Comparison of ENCODE assay signal across 8 cellular contexts in the genomic region with DNA sequence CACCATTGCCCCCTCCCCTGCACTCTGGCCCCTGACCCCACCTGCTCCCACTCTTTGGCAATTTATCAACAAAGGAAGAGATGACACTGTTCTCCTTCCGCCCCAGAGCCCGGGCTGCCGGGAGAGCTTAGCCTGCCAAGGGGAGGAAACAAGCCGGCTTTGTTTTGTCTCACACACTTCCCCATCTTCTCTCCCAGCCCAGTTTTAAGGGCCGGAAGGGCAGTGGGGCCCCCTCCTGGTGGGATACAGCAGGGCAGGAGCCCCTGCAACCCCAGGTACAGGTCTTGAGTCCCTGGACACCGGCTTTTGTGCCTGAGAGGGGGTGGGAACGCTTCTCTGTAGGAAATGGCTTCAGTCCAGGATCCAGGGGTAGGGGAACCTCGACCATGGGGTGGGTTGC. TPM values are rescaled to one million over a fixed set of nuclear protein-coding genes. Genes with fewer than 3 reads are reported as not detected.
DNase-seq lines count a peak whose midpoint lies in the region; ATAC-seq, FAIRE-seq and TF ChIP-seq lines count a peak whose summit lies in the region.
"Not testable (repeated sequence)": the region's sequence is repeated elsewhere in the genome, so short reads cannot be mapped to it uniquely, and the experiment has no call there.

No MANE protein-coding gene starts in this region.

- not testable (repeated sequence) for H4K20me1 ChIP-seq in GM23338 (replicated peaks; ENCODE audit: insufficient read depth); K562 (replicated peaks; ENCODE audit: control insufficient read depth, insufficient read depth, low read length)

- H3K9me3 ChIP-seq in CD4-positive, alpha-beta T cell (ENCODE audit: control insufficient read depth, low read length); Panc1 (ENCODE audit: control insufficient read depth, insufficient read depth, low read depth, low read length); K562 (replicated peaks; ENCODE audit: control insufficient read depth, insufficient read depth, low read depth, low read length); right cardiac atrium (ENCODE audit: control insufficient read depth, low read length); mucosa of descending colon: not testable (repeated sequence)

- H3K9ac ChIP-seq in K562 (ENCODE audit: insufficient read depth in 1 of 2, low read depth in 2 of 2, low read length in 2 of 2), result not testable (repeated sequence)

- H3K4me1 ChIP-seq in GM23338 (ENCODE audit: insufficient read depth), result peaks cover 11% of the 10 kb centered on the region
- H3K4me1 ChIP-seq in Panc1 (ENCODE audit: control insufficient read depth, insufficient read depth, low read length); K562 (replicated peaks in 1 of 2; ENCODE audit: control insufficient read depth in 2 of 2, insufficient read depth in 2 of 2, low read length in 2 of 2); right cardiac atrium (ENCODE audit: control insufficient read depth, insufficient read depth, low read length); mucosa of descending colon (ENCODE audit: low read depth): not testable (repeated sequence)

- not testable (repeated sequence) for H3K9me1 ChIP-seq in K562 (ENCODE audit: control insufficient read depth, insufficient read depth, low read length)

- not testable (repeated sequence) for H3K27me3 Mint-ChIP-seq in CD4-positive, alpha-beta T cell; GM23338 (ENCODE audit: insufficient read depth, low read depth, poor library complexity)

- peak; percentile 83 for FAIRE-seq in K562 (lab: Jason Lieb, UNC)

- 0% methylated on average over 1 of the region's 8 CpGs for WGBS in K562 (ENCODE audit: insufficient coverage, low coverage, missing lambda C conversion rate)
- WGBS in right cardiac atrium, result 6% methylated on average over 5 of the region's 8 CpGs

- not testable (repeated sequence) for H3F3A ChIP-seq in GM23338 (replicated peaks; ENCODE audit: low read depth)

- in situ Hi-C loops in Panc1 (cut with HindIII; ENCODE audit: low pct_unique_long_range_greater_than_20kb, low sequenced_read_pairs); K562 (cut with MboI): not testable (repeated sequence)

- not testable (repeated sequence) for H3K9me3 Mint-ChIP-seq in CD4-positive, alpha-beta T cell; GM23338

- not testable (repeated sequence) for H3K27ac Mint-ChIP-seq in CD4-positive, alpha-beta T cell; GM23338

- not testable (repeated sequence) for H3K4me3 ChIP-seq in GM23338; Panc1 (ENCODE audit: low read depth in 2 of 2, low read length in 2 of 2); K562; right cardiac atrium (ENCODE audit: low read length); mucosa of descending colon

- POLR2A ChIA-PET in CD4-positive, alpha-beta T cell (lab: Charles Lee); Panc1 (lab: Charles Lee); K562 (lab: Yijun Ruan, JAX): not testable (repeated sequence)

- H3K36me3 ChIP-seq in GM23338 (ENCODE audit: insufficient read depth); Panc1 (ENCODE audit: control insufficient read depth, insufficient read depth, low read length); mucosa of descending colon (ENCODE audit: low read depth): not testable (repeated sequence)
- peaks cover 12% of the 10 kb centered on the region; the same call in 2 of the 3 replicates for H3K36me3 ChIP-seq in K562 (ENCODE audit: control insufficient read depth, insufficient read depth, low read length)

- peak; percentile 54 for ATAC-seq in CD4-positive, alpha-beta T cell (ENCODE audit: poor library complexity)
- ATAC-seq in GM23338 (peak; percentile 85), Panc1 (peak; percentile 52), K562 (peak; percentile 76), esophagus mucosa (peak; percentile 59), right cardiac atrium (peak; percentile 63 to 72), mucosa of descending colon (peak; percentile 75), sciatic nerve (peak; percentile 78)

- DNase-seq in CD4-positive, alpha-beta T cell; GM23338 (ENCODE audit: low spot score); Panc1 (ENCODE audit: low read depth, low spot score); K562 (ENCODE audit: extremely low read depth in 1 of 4, low spot score in 3 of 4); right cardiac atrium; mucosa of descending colon; sciatic nerve (ENCODE audit: low spot score): not testable (repeated sequence)

- not testable (repeated sequence) for H3K4me3 Mint-ChIP-seq in CD4-positive, alpha-beta T cell; GM23338

- H3K79me2 ChIP-seq in GM23338 (replicated peaks; ENCODE audit: insufficient read depth) (peaks cover 33% of the 10 kb centered on the region), K562 (ENCODE audit: control insufficient read depth, insufficient read depth, low read length) (peaks cover 27% of the 10 kb centered on the region)

- not testable (repeated sequence) for TF ChIP-seq EP300 in K562 (IDR thresholded peaks at IDR 0.05; ENCODE audit: low read length)

- not testable (repeated sequence) for H3K27me3 ChIP-seq in CD4-positive, alpha-beta T cell (ENCODE audit: control insufficient read depth, insufficient read depth, low read length); GM23338 (ENCODE audit: insufficient read depth); Panc1 (ENCODE audit: control insufficient read depth, insufficient read depth, low read length); K562 (ENCODE audit: control insufficient read depth in 2 of 2, insufficient read depth in 2 of 2, low read length in 2 of 2); right cardiac atrium (ENCODE audit: control insufficient read depth, insufficient read depth)

- TF ChIP-seq POLR2A in K562 (conservative IDR thresholded peaks at IDR 0.05), result not testable (repeated sequence)

- TF ChIP-seq CTCF in CD4-positive, alpha-beta T cell (IDR thresholded peaks at IDR 0.05); Panc1 (IDR thresholded peaks at IDR 0.05); mucosa of descending colon (IDR thresholded peaks at IDR 0.05): not testable (repeated sequence)
- peak in 1 of 2 experiments; percentile 32; a peak in 2 of 4 replicates for TF ChIP-seq CTCF in GM23338 (conservative IDR thresholded peaks at IDR 0.05; ENCODE audit: low read depth in 2 of 2)
- TF ChIP-seq CTCF in K562 (IDR thresholded peaks at IDR 0.05 in 2 of 3, conservative IDR thresholded peaks at IDR 0.05 in 1 of 3; ENCODE audit: insufficient read depth in 2 of 3, low read depth in 1 of 3, low read length in 3 of 3), result peak in 1 of 3 experiments; percentile 6; a peak in 1 of 6 replicates

- CTCF ChIA-PET in CD4-positive, alpha-beta T cell (lab: Charles Lee); Panc1 (lab: Charles Lee); K562 (lab: Yijun Ruan, JAX; ENCODE audit: low intra/inter-chr PET ratio): not testable (repeated sequence)

- H3K9me2 ChIP-seq in GM23338 (ENCODE audit: insufficient read depth), result not testable (repeated sequence)

- H2AFZ ChIP-seq in GM23338; K562 (ENCODE audit: low read depth, low read length): not testable (repeated sequence)

- not testable (repeated sequence) for BruUV-seq in Panc1 (replicated peaks; lab: Mats Ljungman, UMichigan); K562 (replicated peaks; lab: Mats Ljungman, UMichigan)

- not testable (repeated sequence) for H3K27ac ChIP-seq in CD4-positive, alpha-beta T cell (ENCODE audit: low read depth, low read length); GM23338 (ENCODE audit: low read depth); Panc1 (ENCODE audit: low read length); K562 (ENCODE audit: extremely low read depth, low read depth, low read length); right cardiac atrium (ENCODE audit: low read length)

- intact Hi-C loops in CD4-positive, alpha-beta T cell (cut with DNase I, micrococcal nuclease); Panc1 (cut with micrococcal nuclease; ENCODE audit: unreplicated experiment); K562 (cut with micrococcal nuclease); right cardiac atrium (cut with DNase I); mucosa of descending colon (cut with DNase I, micrococcal nuclease); sciatic nerve (cut with DNase I): not testable (repeated sequence)

- peaks cover 16% of the 10 kb centered on the region for H3K4me1 Mint-ChIP-seq in CD4-positive, alpha-beta T cell (ENCODE audit: low read depth)
- not testable (repeated sequence) for H3K4me1 Mint-ChIP-seq in GM23338

- not testable (repeated sequence) for H3K36me3 Mint-ChIP-seq in CD4-positive, alpha-beta T cell (ENCODE audit: low read depth); GM23338 (ENCODE audit: low read depth)

- not testable (repeated sequence) for H3K4me2 ChIP-seq in GM23338; K562 (ENCODE audit: insufficient read depth, low read length)

- not testable (repeated sequence) for TF ChIP-seq RAD21 in K562 (CRISPR knock-in tag; conservative IDR thresholded peaks at IDR 0.05 in 1 of 2, IDR thresholded peaks at IDR 0.05 in 1 of 2)

RNA-seq across cellular contexts. Expression of a gene that starts 2.1 kb away (rescaled TPM):
- 1 to 10 TPM in 1 of 2 experiments, under 1 TPM in 1; 0.69 to 1.1 TPM for total RNA-seq in CD4-positive, alpha-beta T cell
- 14.1 and 14.9 TPM in 2 replicates for total RNA-seq in GM23338 (2014; rRNA removed; shearing (Covaris generic))
- 6.5 and 7.3 TPM in 2 replicates for polyA plus RNA-seq in GM23338 (2016; fragmentation: Nextera tagmentation; extraction: Ambion mirVana)
- 22.2 TPM for total RNA-seq in Panc1 (2021; ENCODE audit: unreplicated experiment)
- 8.6 TPM for polyA plus RNA-seq in Panc1 (2012; ENCODE audit: insufficient read length)
- total RNA-seq in K562 (2011; cell fraction: chromatin; rRNA removed; ENCODE audit: low replicate concordance), result 57.4 and 121 TPM in 2 replicates
- total RNA-seq in K562 (2011; cell fraction: nucleolus; rRNA removed), result 24.3 and 35.9 TPM in 2 replicates
- 43.2 and 49.7 TPM in 2 replicates for total RNA-seq in K562 (2011; cell fraction: nucleoplasm; rRNA removed)
- total RNA-seq in K562 (2014; rRNA removed), result 15.6 and 19.7 TPM in 2 replicates
- total RNA-seq in K562 (2014; rRNA removed; fragmentation: Illumina TruSeq; extraction: Trizol), result 22.3 and 22.4 TPM in 2 replicates
- 15.8 and 16.9 TPM in 2 replicates for total RNA-seq in K562 (2015; rRNA removed; fragmentation: Illumina TruSeq; extraction: Trizol)
- total RNA-seq in K562 (2021), result 18.0 and 18.2 TPM in 2 replicates
- polyA plus RNA-seq in K562 (2011; rRNA removed), result 21.3 and 29.6 TPM in 2 replicates
- polyA plus RNA-seq in K562 (2011; cell fraction: cytosol; rRNA removed), result 6.6 and 16.0 TPM in 2 replicates
- polyA plus RNA-seq in K562 (2011; cell fraction: nucleus; rRNA removed), result 13.6 and 19.8 TPM in 2 replicates
- 13.7 and 23.1 TPM in 2 replicates for polyA plus RNA-seq in K562 (2012)
- 18.0 and 21.0 TPM in 2 replicates for polyA plus RNA-seq in K562 (2014; fragmentation: Illumina TruSeq; extraction: Trizol)
- 1 to 10 TPM; 6.2 to 6.8 TPM for polyA plus RNA-seq in K562 (2014; fragmentation: Nextera tagmentation; extraction: Ambion mirVana)
- polyA plus RNA-seq in K562 (2014; rRNA removed), result 20.6 and 21.1 TPM in 2 replicates
- 47.5 and 52.1 TPM in 2 replicates for polyA minus RNA-seq in K562 (2011; rRNA and poly(A)+ RNA removed)
- 14.6 and 15.5 TPM in 2 replicates for polyA minus RNA-seq in K562 (2011; cell fraction: cytosol; rRNA and poly(A)+ RNA removed)
- 24.6 and 42.8 TPM in 2 replicates for polyA minus RNA-seq in K562 (2011; cell fraction: nucleus; rRNA and poly(A)+ RNA removed)
- 7.7 TPM for total RNA-seq in esophagus mucosa
- 1 to 10 TPM in 3 of 4 donors, under 1 TPM in 1; 0.96 to 2.0 (median 1.2) TPM for total RNA-seq in right cardiac atrium
- polyA plus RNA-seq in right cardiac atrium, result 0.27 TPM
- 1 to 10 TPM in 2 of 3 donors, under 1 TPM in 1; 0.63 to 7.7 (median 2.3) TPM for total RNA-seq in mucosa of descending colon
- total RNA-seq in sciatic nerve, result 1.9 TPM
